9 cellular contexts compared by ENCODE assay signal in the genomic region with DNA sequence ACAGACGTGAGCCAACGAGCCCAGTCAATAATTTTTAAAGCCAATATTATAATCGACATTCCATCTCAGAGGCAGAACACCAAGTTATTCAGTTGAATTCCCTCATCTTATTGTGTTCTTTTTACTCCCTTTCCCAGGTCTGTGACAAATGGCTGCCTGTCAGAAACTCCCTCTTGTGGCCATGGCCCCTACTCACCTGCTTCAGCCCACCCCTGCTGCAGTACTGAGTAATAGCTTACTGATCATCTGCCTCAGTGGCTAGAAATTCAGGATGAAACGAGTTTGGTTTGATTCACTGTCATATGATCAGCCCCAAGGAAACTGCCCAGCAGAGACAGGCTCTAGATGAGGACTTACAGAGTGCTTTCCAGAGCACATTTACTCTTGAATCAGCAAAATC. TPM values are rescaled to one million over a fixed set of nuclear protein-coding genes. Genes with fewer than 3 reads are reported as not detected.
"Had no signal": no experiment of that assay in that cellular context is flagged by ENCODE, and none has a peak within 500 bp of the region (broad histone marks: within the 10 kb centered on the region; RNA-seq: fewer than 3 reads in every experiment).

No MANE protein-coding gene starts in this region.

RNA-seq across cellular contexts. Expression of gene HSFY1, which starts 19.4 kb away (rescaled TPM):
- total RNA-seq: LHCN-M2, MCF 10A, NCI-H460, OCI-LY7, PC-9, Right ventricle myocardium inferior, SJCRH30, SK-MEL-5, T-cell had no signal
